In the genomic region with DNA sequence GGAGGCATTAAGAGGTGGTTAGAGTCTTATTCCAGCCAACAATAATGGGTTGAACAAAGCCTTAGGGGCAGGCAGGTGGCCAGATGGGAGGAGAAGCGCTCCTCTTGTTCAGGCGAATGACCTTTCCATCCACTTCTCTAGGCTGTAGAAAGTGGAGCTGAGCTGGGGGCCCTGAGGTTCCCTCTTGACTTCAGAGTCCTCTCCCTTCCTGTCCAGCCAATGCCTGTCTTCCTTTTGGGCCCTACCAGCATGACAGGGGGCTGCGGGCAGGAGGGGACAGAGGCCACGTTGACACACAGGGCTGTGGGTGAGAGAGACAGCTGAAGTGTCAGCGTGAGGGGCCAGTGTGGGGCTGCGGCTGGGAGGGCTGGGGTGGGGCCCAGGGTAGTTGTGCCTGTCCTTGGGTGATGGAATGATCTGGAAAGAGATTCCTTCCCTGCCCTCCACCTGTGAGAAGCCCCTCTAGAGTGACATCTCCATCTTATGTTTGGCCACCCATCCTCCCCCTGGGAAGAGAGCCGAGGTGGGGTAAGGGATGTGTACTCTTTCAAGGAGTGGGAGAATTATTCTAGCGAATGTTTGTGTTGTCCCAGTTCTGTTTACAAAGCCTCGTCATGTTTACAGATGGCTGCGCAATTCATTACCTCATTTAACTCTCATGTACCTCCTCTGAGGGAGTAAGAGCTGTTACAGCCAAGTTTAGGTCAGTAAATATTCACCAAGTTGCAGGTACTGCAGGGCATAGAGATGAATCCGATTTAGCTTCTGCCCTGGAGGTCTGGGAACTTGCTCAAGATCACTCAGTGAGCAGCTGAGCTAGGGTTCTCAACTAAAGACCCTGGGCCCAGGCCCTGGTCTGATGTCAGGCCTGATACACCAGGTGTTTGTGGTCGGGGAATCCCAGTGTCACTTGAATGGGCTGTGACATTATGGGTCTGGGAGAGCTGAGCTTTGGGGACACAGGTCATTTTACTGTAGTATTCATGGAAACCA, we compare ENCODE assay signal across 11 cellular contexts. TPM values are rescaled to one million over a fixed set of nuclear protein-coding genes. Genes with fewer than 3 reads are reported as not detected.
DNase-seq lines count a peak whose midpoint lies in the region; ATAC-seq and TF ChIP-seq lines count a peak whose summit lies in the region.
"Had no signal": no experiment of that assay in that cellular context is flagged by ENCODE, and none has a peak within 500 bp of the region (broad histone marks: within the 10 kb centered on the region; RNA-seq: fewer than 3 reads in every experiment).

No MANE protein-coding gene starts in this region.

- ATAC-seq in psoas muscle (no peak), HG03097 (IDR thresholded peaks at IDR 0.05; ENCODE audit: low FRiP score, unreplicated experiment) (no peak), GM18520 (IDR thresholded peaks at IDR 0.05; ENCODE audit: unreplicated experiment) (no peak), HG03442 (IDR thresholded peaks at IDR 0.05; ENCODE audit: unreplicated experiment) (no peak)
- ATAC-seq: SK-N-SH treated with all-trans-retinoic acid at 6 μM for 48 hours had no signal

- H3K27ac ChIP-seq in left ventricle myocardium inferior (replicated peaks) (peak overlapping the region; percentile 90), psoas muscle (peak overlapping the region; percentile 61), SK-N-SH (ENCODE audit: low read depth in 2 of 2, low read length in 1 of 2) (no peak overlapping the region)

- 53 to 62% (median 62%) methylated on average over 12 of the region's 12 CpGs for WGBS in psoas muscle, 3 donors
- 67% methylated on average over 12 of the region's 12 CpGs for WGBS in SK-N-SH (ENCODE audit: low lambda C conversion rate)

- H3K4me2 ChIP-seq in SK-N-SH: no peak overlapping the region

- no peak overlapping the region for H3K9ac ChIP-seq in SK-N-SH

- no peaks in the 10 kb centered on the region for H3K79me2 ChIP-seq in SK-N-SH (ENCODE audit: insufficient read depth)

- no peaks in the 10 kb centered on the region for H4K20me1 ChIP-seq in SK-N-SH (ENCODE audit: insufficient read depth)

- no peaks in the 10 kb centered on the region for H3F3A ChIP-seq in SK-N-SH (replicated peaks; ENCODE audit: insufficient read depth)

- CTCF ChIA-PET in SK-N-SH (lab: Yijun Ruan, JAX): interaction anchor here (1.6 kb wide), 1 partner anchor 27 kb away, joined by 6 read pairs; a partner anchor contains a TSS

- no peak for TF ChIP-seq EP300 in SK-N-SH (IDR thresholded peaks at IDR 0.05; ENCODE audit: borderline replicate concordance in 1 of 2, low read depth in 1 of 2, low read length in 1 of 2)

- no peak for TF ChIP-seq RAD21 in SK-N-SH (IDR thresholded peaks at IDR 0.05; ENCODE audit: low read length)

- H2AFZ ChIP-seq in SK-N-SH (ENCODE audit: low read depth): no peak overlapping the region

- H3K27me3 ChIP-seq in left ventricle myocardium inferior (ENCODE audit: low read depth) (no peaks in the 10 kb centered on the region), psoas muscle (ENCODE audit: insufficient read depth in 3 of 3, low read length in 2 of 3) (no peaks in the 10 kb centered on the region), SK-N-SH (ENCODE audit: insufficient read depth) (no peaks in the 10 kb centered on the region)

- H3K36me3 ChIP-seq in left ventricle myocardium inferior (peaks cover 14% of the 10 kb centered on the region), psoas muscle (ENCODE audit: insufficient read depth in 1 of 2, low read depth in 1 of 2) (peaks cover 0 to 15% of the 10 kb centered on the region in 2 donors), SK-N-SH (replicated peaks in 1 of 2; ENCODE audit: control insufficient read depth in 1 of 2, insufficient read depth in 2 of 2, low read length in 1 of 2) (no peaks in the 10 kb centered on the region)

- intact Hi-C loops in left ventricle myocardium inferior (cut with micrococcal nuclease): no loop called here
- intact Hi-C loops in psoas muscle (cut with DNase I): no loop called here

- H3K9me2 ChIP-seq in SK-N-SH: no peaks in the 10 kb centered on the region

- H3K4me3 ChIP-seq in left ventricle myocardium inferior (peak overlapping the region; percentile 97), psoas muscle (no peak overlapping the region), SK-N-SH (ENCODE audit: low read depth in 2 of 2, low read length in 1 of 2) (no peak overlapping the region)

- peaks cover 84% of the 10 kb centered on the region for H3K4me1 ChIP-seq in left ventricle myocardium inferior
- peaks cover 55% of the 10 kb centered on the region for H3K4me1 ChIP-seq in psoas muscle
- no peaks in the 10 kb centered on the region for H3K4me1 ChIP-seq in SK-N-SH (ENCODE audit: control insufficient read depth in 1 of 2, insufficient read depth in 2 of 2, low read depth in 1 of 2, low read length in 1 of 2)

- in situ Hi-C loops in GM13976 (cut with MboI; ENCODE audit: low sequenced_read_pairs, unreplicated experiment): no loop called here

- TF ChIP-seq CTCF in GM13976 (IDR thresholded peaks at IDR 0.05; ENCODE audit: borderline replicate concordance, control extremely low read depth, extremely low read depth, insufficient read depth, missing control alignments): no peak
- no peak for TF ChIP-seq CTCF in left ventricle myocardium inferior (IDR thresholded peaks at IDR 0.05; ENCODE audit: borderline replicate concordance)
- TF ChIP-seq CTCF in psoas muscle (IDR thresholded peaks at IDR 0.05): no peak
- TF ChIP-seq CTCF in SK-N-SH (IDR thresholded peaks at IDR 0.05): no peak

- H3K9me3 ChIP-seq in left ventricle myocardium inferior (replicated peaks): no peaks in the 10 kb centered on the region
- H3K9me3 ChIP-seq in psoas muscle: no peaks in the 10 kb centered on the region
- no peaks in the 10 kb centered on the region for H3K9me3 ChIP-seq in SK-N-SH

- POLR2A ChIA-PET in SK-N-SH (lab: Yijun Ruan, JAX): no interaction called here

- peak; percentile 81 for DNase-seq in GM13976 (ENCODE audit: low spot score)
- DNase-seq in NCI-H2196 (lab: John Stamatoyannopoulos, UW; ENCODE audit: unreplicated experiment): peak; percentile 17
- DNase-seq in left ventricle myocardium inferior: no peak
- no peak for DNase-seq in psoas muscle
- DNase-seq in SK-N-SH: no peak
- DNase-seq: activated T-cell treated with anti-CD3 and anti-CD28 coated beads, Interleukin-2, amount 50 U/mL, for 24 hours; DMS153 had no signal

TF ChIP-seq in SK-N-SH, 30 proteins besides CTCF, POLR2A, EP300 and RAD21 (continues in another document):
- no peak for TF ChIP-seq POLR2AphosphoS5 (IDR thresholded peaks at IDR 0.05; ENCODE audit: low read depth, low read length)
- no peak for TF ChIP-seq SMC3 (IDR thresholded peaks at IDR 0.05; ENCODE audit: low read depth, low read length)
- no peak for TF ChIP-seq RXRA (IDR thresholded peaks at IDR 0.05; ENCODE audit: borderline replicate concordance, low read depth)
- TF ChIP-seq, protein P1, sequence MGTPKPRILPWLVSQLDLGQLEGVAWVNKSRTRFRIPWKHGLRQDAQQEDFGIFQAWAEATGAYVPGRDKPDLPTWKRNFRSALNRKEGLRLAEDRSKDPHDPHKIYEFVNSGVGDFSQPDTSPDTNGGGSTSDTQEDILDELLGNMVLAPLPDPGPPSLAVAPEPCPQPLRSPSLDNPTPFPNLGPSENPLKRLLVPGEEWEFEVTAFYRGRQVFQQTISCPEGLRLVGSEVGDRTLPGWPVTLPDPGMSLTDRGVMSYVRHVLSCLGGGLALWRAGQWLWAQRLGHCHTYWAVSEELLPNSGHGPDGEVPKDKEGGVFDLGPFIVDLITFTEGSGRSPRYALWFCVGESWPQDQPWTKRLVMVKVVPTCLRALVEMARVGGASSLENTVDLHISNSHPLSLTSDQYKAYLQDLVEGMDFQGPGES (IDR thresholded peaks at IDR 0.05; ENCODE audit: low read depth, low read length): no peak
- no peak for TF ChIP-seq MXI1 (IDR thresholded peaks at IDR 0.05; ENCODE audit: low read depth, low read length)

RNA-seq across cellular contexts. Expression of a gene that starts 3.3 kb away (rescaled TPM):
- total RNA-seq in left ventricle myocardium inferior (61.0 TPM), psoas muscle (10 to 100 TPM; 20.4 to 24.9 (median 21.1) TPM)
- polyA plus RNA-seq in psoas muscle (10 to 100 TPM in 1 of 3 donors, 1 to 10 TPM in 2; 4.0 to 11.1 (median 9.2) TPM), SK-N-SH (2012; rRNA removed) (1.9 and 2.6 TPM in 2 replicates)
- polyA plus RNA-seq in SK-N-SH (2012; cell fraction: cytosol; rRNA removed): 1.0 and 1.2 TPM in 2 replicates
- polyA plus RNA-seq in SK-N-SH (2012; cell fraction: nucleus; rRNA removed): 5.7 and 9.7 TPM in 2 replicates

RNA-seq across cellular contexts. Expression of a gene that starts 15.3 kb away (rescaled TPM):
- 10.7 TPM for total RNA-seq in left ventricle myocardium inferior
- total RNA-seq in psoas muscle: 1 to 10 TPM; 4.5 to 7.9 (median 6.7) TPM
- 1 to 10 TPM; 1.4 to 4.2 (median 3.3) TPM for polyA plus RNA-seq in psoas muscle
- 20.9 and 25.8 TPM in 2 replicates for polyA plus RNA-seq in SK-N-SH (2012; rRNA removed)
- 8.3 and 12.5 TPM in 2 replicates for polyA plus RNA-seq in SK-N-SH (2012; cell fraction: cytosol; rRNA removed)
- polyA plus RNA-seq in SK-N-SH (2012; cell fraction: nucleus; rRNA removed): 83.8 and 86.4 TPM in 2 replicates

RNA-seq across cellular contexts. Expression of a gene that starts 27.1 kb away (rescaled TPM):
- total RNA-seq in left ventricle myocardium inferior (57.1 TPM), psoas muscle (10 to 100 TPM; 28.2 to 44.3 (median 36.2) TPM)
- polyA plus RNA-seq in psoas muscle (10 to 100 TPM; 42.6 to 83.9 (median 63.5) TPM), SK-N-SH (2012; rRNA removed) (100 and 105 TPM in 2 replicates)
- 84.1 and 96.5 TPM in 2 replicates for polyA plus RNA-seq in SK-N-SH (2012; cell fraction: cytosol; rRNA removed)
- polyA plus RNA-seq in SK-N-SH (2012; cell fraction: nucleus; rRNA removed): 37.0 and 62.4 TPM in 2 replicates

RNA-seq across cellular contexts. Expression of a gene that starts 34.5 kb away (rescaled TPM):
- total RNA-seq in left ventricle myocardium inferior: 1.1 TPM
- total RNA-seq in psoas muscle: not detected
- polyA plus RNA-seq in psoas muscle: under 1 TPM in 2 of 3 donors, not detected in 1; 0.06 to 0.69 TPM
- polyA plus RNA-seq in SK-N-SH (2012; rRNA removed): not detected in 2 replicates
- 0.01 TPM in 1 of 2 replicates, not detected in the other for polyA plus RNA-seq in SK-N-SH (2012; cell fraction: cytosol; rRNA removed)
- polyA plus RNA-seq in SK-N-SH (2012; cell fraction: nucleus; rRNA removed): 0.05 TPM in 2 replicates

RNA-seq across cellular contexts. Expression of a gene that starts 34.9 kb away (rescaled TPM):
- 7.6 TPM for total RNA-seq in left ventricle myocardium inferior
- total RNA-seq in psoas muscle: 10 to 100 TPM in 2 of 4 donors, 1 to 10 TPM in 2; 5.9 to 15.3 (median 11.8) TPM
- 10 to 100 TPM in 1 of 3 donors, 1 to 10 TPM in 2; 6.0 to 13.0 (median 6.8) TPM for polyA plus RNA-seq in psoas muscle
- polyA plus RNA-seq in SK-N-SH (2012; rRNA removed): 0.05 and 0.07 TPM in 2 replicates
- 0.03 and 0.07 TPM in 2 replicates for polyA plus RNA-seq in SK-N-SH (2012; cell fraction: cytosol; rRNA removed)
- 0.07 and 0.21 TPM in 2 replicates for polyA plus RNA-seq in SK-N-SH (2012; cell fraction: nucleus; rRNA removed)

Comparison
In these comparisons a context has a peak if more than half of its experiments do, and no peak if none do; other contexts are left out.
1. DNase-seq: peak in GM13976 (single experiment) and NCI-H2196 (single experiment); none in left ventricle myocardium inferior (single experiment), psoas muscle (0 of 2) and SK-N-SH (single experiment).
2. H3K27ac ChIP-seq: peak in left ventricle myocardium inferior (single experiment) and psoas muscle (single experiment); none in SK-N-SH (0 of 2).